28 cellular contexts compared by ENCODE assay signal in the genomic region with DNA sequence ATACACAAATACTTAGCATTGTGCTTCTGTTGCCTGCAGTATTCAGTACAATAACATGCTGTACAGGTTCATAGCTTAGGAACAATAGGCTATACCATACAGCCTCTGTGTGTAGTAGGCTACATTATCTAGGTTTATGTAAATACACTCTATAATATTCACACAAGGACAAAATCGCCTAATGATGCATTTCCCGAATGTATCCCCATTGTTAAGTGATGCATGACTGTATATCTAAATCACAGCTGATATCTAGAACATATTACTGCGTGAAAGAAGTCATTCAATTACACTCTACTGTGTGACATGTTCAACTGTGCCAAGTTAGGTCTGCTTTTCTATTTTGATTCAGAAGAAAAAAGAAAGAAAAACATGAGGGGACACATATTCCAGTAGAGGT.
"Had no signal": no experiment of that assay in that cellular context is flagged by ENCODE, and none has a peak within 500 bp of the region (broad histone marks: within the 10 kb centered on the region; RNA-seq: fewer than 3 reads in every experiment).

No MANE protein-coding gene starts in this region.

- FAIRE-seq: bronchial epithelial cell had no signal

- H3K9me3 Mint-ChIP-seq: activated B cell treated with CpG ODN at 0.5 μM for 24 hours; activated naive CD4-positive, alpha-beta T cell treated with anti-CD3 and anti-CD28 coated beads, Interleukin-2, amount 10 ng/mL, durations not matched to agents 7 days and 5 days; activated naive CD8-positive, alpha-beta T cell treated with anti-CD3 and anti-CD28 coated beads, Interleukin-2, amount 50 U/mL, for 24 hours had no signal

- H3K27me3 Mint-ChIP-seq: activated B cell treated with CpG ODN at 0.5 μM for 24 hours; activated CD4-positive, alpha-beta memory T cell treated with anti-CD3 and anti-CD28 coated beads for 36 hours; activated naive CD4-positive, alpha-beta T cell treated with anti-CD3 and anti-CD28 coated beads, Interleukin-2, amount 10 ng/mL, durations not matched to agents 7 days and 5 days; activated naive CD8-positive, alpha-beta T cell; activated naive CD8-positive, alpha-beta T cell treated with anti-CD3 and anti-CD28 coated beads, Interleukin-2, amount 50 U/mL, for 24 hours; brain; T-helper 17 cell had no signal

- H3K27ac Mint-ChIP-seq: activated B cell treated with CpG ODN at 0.5 μM for 24 hours; activated CD4-positive, alpha-beta memory T cell treated with anti-CD3 and anti-CD28 coated beads for 36 hours; activated naive CD4-positive, alpha-beta T cell treated with anti-CD3 and anti-CD28 coated beads, Interleukin-2, amount 10 ng/mL, durations not matched to agents 7 days and 5 days; activated naive CD8-positive, alpha-beta T cell; activated naive CD8-positive, alpha-beta T cell treated with anti-CD3 and anti-CD28 coated beads, Interleukin-2, amount 50 U/mL, for 24 hours; T-helper 17 cell had no signal

- DNase-seq: activated B cell treated with CpG ODN at 0.5 μM for 24 hours; activated CD4-positive, alpha-beta memory T cell treated with anti-CD3 and anti-CD28 coated beads for 36 hours; activated CD4-positive, alpha-beta T cell treated with anti-CD3 and anti-CD28 coated beads for 4 hours; activated CD4-positive, alpha-beta T cell treated with anti-CD3 and anti-CD28 coated beads, Interleukin-2, amount 50 U/mL, for 1 hour; activated CD4-positive, CD25-positive, alpha-beta regulatory T cell treated with anti-CD3 and anti-CD28 coated beads, Interleukin-2, amount 50 U/mL, for 72 hours; activated CD8-positive, alpha-beta memory T cell treated with anti-CD3 and anti-CD28 coated beads, Interleukin-2, amount 50 U/mL, for 48 hours; activated effector memory CD4-positive, alpha-beta T cell treated with Interleukin-2 at 50 U/mL for 16 hours; activated naive CD4-positive, alpha-beta T cell treated with anti-CD3 and anti-CD28 coated beads, Interleukin-2, amount 10 ng/mL, durations not matched to agents 7 days and 5 days; activated naive CD8-positive, alpha-beta T cell treated with anti-CD3 and anti-CD28 coated beads, Interleukin-2, amount 50 U/mL, for 24 hours; activated T-cell treated with anti-CD3 and anti-CD28 coated beads, Interleukin-2, amount 50 U/mL, for 48 hours; anterior cingulate cortex; caudate nucleus; cerebellar nuclear complex; NCI-H1092 treated with DMSO at 0.1 percent for 48 hours; NCI-H187 treated with DMSO at 0.1 percent for 48 hours; NCI-H2171; NCI-H446 treated with DMSO at 0.1 percent for 48 hours; NCI-H524; NK-92 treated with Interleukin-12 subunit alpha and Interleukin-12 subunit beta, amount 100 ng/mL, for 24 hours; Peyer's patch; RPMI8226; SHP77 treated with DMSO at 0.1 percent for 48 hours; SK-N-SH; T-helper 17 cell; T-helper 9 cell had no signal

- H3K4me3 Mint-ChIP-seq: activated B cell treated with CpG ODN at 0.5 μM for 24 hours; activated CD4-positive, alpha-beta memory T cell treated with anti-CD3 and anti-CD28 coated beads for 36 hours; activated naive CD4-positive, alpha-beta T cell treated with anti-CD3 and anti-CD28 coated beads, Interleukin-2, amount 10 ng/mL, durations not matched to agents 7 days and 5 days; activated naive CD8-positive, alpha-beta T cell; activated naive CD8-positive, alpha-beta T cell treated with anti-CD3 and anti-CD28 coated beads, Interleukin-2, amount 50 U/mL, for 24 hours; brain; T-helper 17 cell had no signal

- H3K36me3 Mint-ChIP-seq: activated CD4-positive, alpha-beta memory T cell treated with anti-CD3 and anti-CD28 coated beads for 36 hours; activated naive CD4-positive, alpha-beta T cell treated with anti-CD3 and anti-CD28 coated beads, Interleukin-2, amount 10 ng/mL, durations not matched to agents 7 days and 5 days; activated naive CD8-positive, alpha-beta T cell had no signal

- H3K4me1 Mint-ChIP-seq: activated B cell treated with CpG ODN at 0.5 μM for 24 hours; activated naive CD4-positive, alpha-beta T cell treated with anti-CD3 and anti-CD28 coated beads, Interleukin-2, amount 10 ng/mL, durations not matched to agents 7 days and 5 days; activated naive CD8-positive, alpha-beta T cell treated with anti-CD3 and anti-CD28 coated beads, Interleukin-2, amount 50 U/mL, for 24 hours; T-helper 17 cell had no signal
